ENCODE assay signal across 17 cellular contexts in the genomic region with DNA sequence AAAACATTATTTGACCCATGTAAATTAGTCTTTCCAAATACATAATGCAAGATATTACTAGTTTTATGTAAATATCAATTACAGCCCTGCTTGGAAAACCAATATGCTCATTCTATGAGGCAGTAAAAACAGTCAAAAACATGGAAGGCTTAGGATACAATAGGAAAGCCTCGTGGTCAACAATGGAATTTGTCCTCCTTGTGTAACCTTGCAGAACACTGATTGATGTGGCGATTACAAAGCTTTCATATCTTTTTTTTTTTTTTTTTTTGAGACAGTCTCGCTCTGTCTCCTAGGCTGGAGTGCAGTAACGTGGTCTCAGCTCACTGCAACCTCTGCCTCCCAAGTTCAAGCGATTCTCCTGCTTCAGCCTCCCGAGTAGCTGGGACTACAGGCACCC.
DNase-seq lines count a peak whose midpoint lies in the region; ATAC-seq and TF ChIP-seq lines count a peak whose summit lies in the region.
"Had no signal": no experiment of that assay in that cellular context is flagged by ENCODE, and none has a peak within 500 bp of the region (broad histone marks: within the 10 kb centered on the region; RNA-seq: fewer than 3 reads in every experiment).

No MANE protein-coding gene starts in this region.

- H3F3A ChIP-seq in MM.1S (ENCODE audit: insufficient read depth, low read length) = no peaks in the 10 kb centered on the region

- H3K36me3 Mint-ChIP-seq in activated CD4-positive, alpha-beta T cell treated with anti-CD3 and anti-CD28 coated beads, Interleukin-2, amount 10 ng/mL, durations not matched to agents 7 days and 5 days (ENCODE audit: low read depth) = no peaks in the 10 kb centered on the region
- no peaks in the 10 kb centered on the region for H3K36me3 Mint-ChIP-seq in activated CD4-positive, alpha-beta T cell treated with anti-CD3 and anti-CD28 coated beads for 36 hours (ENCODE audit: low read depth)
- no peaks in the 10 kb centered on the region for H3K36me3 Mint-ChIP-seq in stimulated activated memory B cell treated with anti-CD40 and anti-IgM and Interleukin-4, amounts not matched to agents 10 μg/mL and 1 μg/mL and 100 μg/mL, for 72 hours
- H3K36me3 Mint-ChIP-seq: CD8-positive, alpha-beta memory T cell had no signal

- TF ChIP-seq CTCF in MM.1S (IDR thresholded peaks at IDR 0.05; ENCODE audit: low read length) = no peak
- TF ChIP-seq CTCF in GM10248 (IDR thresholded peaks at IDR 0.05; ENCODE audit: control extremely low read depth, extremely low read depth, low read depth, missing control alignments) = no peak

- H3K79me2 ChIP-seq in MM.1S (ENCODE audit: low read length) = no peaks in the 10 kb centered on the region

- peaks cover 11% of the 10 kb centered on the region for H3K4me1 Mint-ChIP-seq in activated CD4-positive, alpha-beta T cell treated with anti-CD3 and anti-CD28 coated beads, Interleukin-2, amount 10 ng/mL, durations not matched to agents 7 days and 5 days
- peaks cover 7% of the 10 kb centered on the region for H3K4me1 Mint-ChIP-seq in activated CD4-positive, alpha-beta T cell treated with anti-CD3 and anti-CD28 coated beads for 36 hours
- H3K4me1 Mint-ChIP-seq in stimulated activated memory B cell treated with anti-CD40 and anti-IgM and Interleukin-4, amounts not matched to agents 10 μg/mL and 1 μg/mL and 100 μg/mL, for 72 hours = peaks cover 36% of the 10 kb centered on the region

- H3K36me3 ChIP-seq in MM.1S (replicated peaks; ENCODE audit: insufficient read depth, low read length) = no peaks in the 10 kb centered on the region

- no peaks in the 10 kb centered on the region for H3K9me3 ChIP-seq in MM.1S (replicated peaks; ENCODE audit: insufficient read depth, low read length)

- peak overlapping the region; percentile 83 for H3K4me2 ChIP-seq in MM.1S (ENCODE audit: low read depth, low read length)
- H3K4me2 ChIP-seq: SK-N-SH had no signal

- no peaks in the 10 kb centered on the region for H3K9me2 ChIP-seq in MM.1S (replicated peaks; ENCODE audit: insufficient read depth, low read length)
- H3K9me2 ChIP-seq: SK-N-SH had no signal

- H3K27ac ChIP-seq in MM.1S (ENCODE audit: low read length) = no peak overlapping the region

- no peaks in the 10 kb centered on the region for H3K9me3 Mint-ChIP-seq in activated CD4-positive, alpha-beta T cell treated with anti-CD3 and anti-CD28 coated beads, Interleukin-2, amount 10 ng/mL, durations not matched to agents 7 days and 5 days
- no peaks in the 10 kb centered on the region for H3K9me3 Mint-ChIP-seq in activated CD4-positive, alpha-beta T cell treated with anti-CD3 and anti-CD28 coated beads for 36 hours (ENCODE audit: low read depth)
- H3K9me3 Mint-ChIP-seq in stimulated activated memory B cell treated with anti-CD40 and anti-IgM and Interleukin-4, amounts not matched to agents 10 μg/mL and 1 μg/mL and 100 μg/mL, for 72 hours = peaks cover 2% of the 10 kb centered on the region

- peaks cover 9% of the 10 kb centered on the region; the same call in 1 of the 2 replicates for H3K4me1 ChIP-seq in MM.1S (ENCODE audit: low read length)

- H3K4me3 ChIP-seq in MM.1S (ENCODE audit: low read length) = no peak overlapping the region

- POLR2A ChIA-PET in activated CD4-positive, alpha-beta T cell treated with anti-CD3 and anti-CD28 coated beads, Interleukin-2, amount 10 ng/mL, durations not matched to agents 7 days and 5 days (lab: Charles Lee) = no interaction called here
- POLR2A ChIA-PET in activated CD4-positive, alpha-beta T cell treated with anti-CD3 and anti-CD28 coated beads for 36 hours (lab: Charles Lee) = no interaction called here
- POLR2A ChIA-PET in GM10248 (lab: Yijun Ruan, JAX) = no interaction called here

- intact Hi-C loops in activated CD4-positive, alpha-beta T cell treated with anti-CD3 and anti-CD28 coated beads for 36 hours (cut with DNase I, micrococcal nuclease) = no loop called here

- ATAC-seq in activated CD4-positive, alpha-beta T cell treated with anti-CD3 and anti-CD28 coated beads for 36 hours = no peak
- no peak for ATAC-seq in stimulated activated memory B cell treated with anti-CD40 and anti-IgM and Interleukin-4, amounts not matched to agents 10 μg/mL and 1 μg/mL and 100 μg/mL, for 72 hours
- no peak for ATAC-seq in HG03196 (IDR thresholded peaks at IDR 0.05; ENCODE audit: unreplicated experiment)

- CTCF ChIA-PET in activated CD4-positive, alpha-beta T cell treated with anti-CD3 and anti-CD28 coated beads, Interleukin-2, amount 10 ng/mL, durations not matched to agents 7 days and 5 days (lab: Charles Lee) = interaction anchor here (0.6 to 0.7 kb wide), 2 partner anchors 52 to 546 kb away, joined by 3 read pairs; no protein-coding TSS in a partner anchor
- CTCF ChIA-PET in activated CD4-positive, alpha-beta T cell treated with anti-CD3 and anti-CD28 coated beads for 36 hours (lab: Charles Lee) = no interaction called here
- CTCF ChIA-PET in GM10248 (lab: Yijun Ruan, JAX) = interaction anchor here (0.7 to 1.5 kb wide), 3 partner anchors 9 to 261 kb away, joined by 3 read pairs; no protein-coding TSS in a partner anchor

- H4K20me1 ChIP-seq in MM.1S (ENCODE audit: insufficient read depth, low read length) = no peaks in the 10 kb centered on the region

- DNase-seq in activated CD4-positive, alpha-beta T cell treated with anti-CD3 and anti-CD28 coated beads, Interleukin-2, amount 10 ng/mL, durations not matched to agents 7 days and 5 days = no peak
- no peak for DNase-seq in activated CD4-positive, alpha-beta T cell treated with anti-CD3 and anti-CD28 coated beads for 36 hours
- DNase-seq in MM.1S (no peak), amniotic epithelial cell (ENCODE audit: low read depth) (peak; percentile 57), GM10248 (ENCODE audit: extremely low spot score) (no peak), NCI-H187 treated with DMSO at 0.1 percent for 48 hours (lab: John Stamatoyannopoulos, UW) (no peak)
- DNase-seq: 8988T; CD8-positive, alpha-beta memory T cell; H9; NCI-H1092 treated with DMSO at 0.1 percent for 48 hours; NCI-H146; NCI-H2081 treated with DMSO at 0.1 percent for 48 hours; NK-92 treated with Interleukin-12 subunit alpha and Interleukin-12 subunit beta, amount 100 ng/mL, for 24 hours; SHP77 treated with DMSO at 0.1 percent for 48 hours; SK-N-SH had no signal

- no peaks in the 10 kb centered on the region for H3K27me3 ChIP-seq in MM.1S (replicated peaks; ENCODE audit: insufficient read depth, low read length)

- peaks cover 3% of the 10 kb centered on the region for H3K27me3 Mint-ChIP-seq in activated CD4-positive, alpha-beta T cell treated with anti-CD3 and anti-CD28 coated beads, Interleukin-2, amount 10 ng/mL, durations not matched to agents 7 days and 5 days
- H3K27me3 Mint-ChIP-seq in activated CD4-positive, alpha-beta T cell treated with anti-CD3 and anti-CD28 coated beads for 36 hours = no peaks in the 10 kb centered on the region
- no peaks in the 10 kb centered on the region for H3K27me3 Mint-ChIP-seq in stimulated activated memory B cell treated with anti-CD40 and anti-IgM and Interleukin-4, amounts not matched to agents 10 μg/mL and 1 μg/mL and 100 μg/mL, for 72 hours
- H3K27me3 Mint-ChIP-seq: CD8-positive, alpha-beta memory T cell had no signal

- H3K27ac Mint-ChIP-seq in activated CD4-positive, alpha-beta T cell treated with anti-CD3 and anti-CD28 coated beads, Interleukin-2, amount 10 ng/mL, durations not matched to agents 7 days and 5 days = peak overlapping the region; percentile 25
- no peak overlapping the region for H3K27ac Mint-ChIP-seq in activated CD4-positive, alpha-beta T cell treated with anti-CD3 and anti-CD28 coated beads for 36 hours
- peak overlapping the region; percentile 60 for H3K27ac Mint-ChIP-seq in stimulated activated memory B cell treated with anti-CD40 and anti-IgM and Interleukin-4, amounts not matched to agents 10 μg/mL and 1 μg/mL and 100 μg/mL, for 72 hours

- peak overlapping the region; percentile 38 for H2AFZ ChIP-seq in MM.1S (ENCODE audit: low read length)

- no peak overlapping the region for H3K4me3 Mint-ChIP-seq in activated CD4-positive, alpha-beta T cell treated with anti-CD3 and anti-CD28 coated beads, Interleukin-2, amount 10 ng/mL, durations not matched to agents 7 days and 5 days
- no peak overlapping the region for H3K4me3 Mint-ChIP-seq in activated CD4-positive, alpha-beta T cell treated with anti-CD3 and anti-CD28 coated beads for 36 hours
- no peak overlapping the region for H3K4me3 Mint-ChIP-seq in stimulated activated memory B cell treated with anti-CD40 and anti-IgM and Interleukin-4, amounts not matched to agents 10 μg/mL and 1 μg/mL and 100 μg/mL, for 72 hours
- H3K4me3 Mint-ChIP-seq: H9 had no signal

- no peak overlapping the region for H3K9ac ChIP-seq in MM.1S (ENCODE audit: low read length)
- H3K9ac ChIP-seq: SK-N-SH had no signal
